Comparison of ENCODE assay signal across 9 cellular contexts in the genomic region with DNA sequence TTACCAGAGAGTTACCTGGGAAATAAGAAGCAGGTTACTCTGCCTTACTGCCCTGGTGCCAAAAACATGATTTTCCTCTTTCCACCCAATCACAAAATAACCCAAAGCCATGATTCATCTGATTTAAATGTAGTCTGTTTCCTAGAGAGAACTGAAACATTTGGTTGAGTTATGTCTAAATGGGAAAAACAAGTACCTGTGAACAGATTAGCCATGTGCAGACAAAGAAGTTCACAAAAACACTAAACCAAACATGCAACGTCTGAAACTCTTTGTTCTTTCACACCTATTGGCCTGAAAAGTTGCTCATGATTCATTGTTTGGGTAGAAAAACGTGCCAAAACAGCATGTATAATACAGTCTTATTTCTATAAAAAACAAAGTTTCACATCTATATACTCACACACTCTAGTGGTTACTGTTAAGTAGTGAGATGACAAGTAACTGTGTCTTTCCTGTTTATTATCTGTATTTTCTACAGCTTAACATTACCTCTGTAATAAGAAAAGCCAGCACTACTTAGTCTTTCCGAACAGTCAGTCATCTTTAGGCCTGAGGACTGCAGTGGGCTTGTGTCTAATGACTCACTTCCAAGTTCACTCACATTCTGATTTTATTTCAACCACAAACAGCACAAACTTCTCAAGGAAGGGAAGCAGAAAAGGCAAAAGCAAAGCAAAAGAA. TPM values are rescaled to one million over a fixed set of nuclear protein-coding genes. Genes with fewer than 3 reads are reported as not detected.
DNase-seq lines count a peak whose midpoint lies in the region; ATAC-seq and TF ChIP-seq lines count a peak whose summit lies in the region.
"Had no signal": no experiment of that assay in that cellular context is flagged by ENCODE, and none has a peak within 500 bp of the region (broad histone marks: within the 10 kb centered on the region; RNA-seq: fewer than 3 reads in every experiment).

No MANE protein-coding gene starts in this region.

- peaks cover 8 to 34% (median 11%) of the 10 kb centered on the region in 4 donors for H3K4me1 Mint-ChIP-seq in CD4-positive, CD25-positive, alpha-beta regulatory T cell
- H3K4me1 Mint-ChIP-seq in natural killer cell = no peaks in the 10 kb centered on the region

- H3K9me3 ChIP-seq in CD4-positive, CD25-positive, alpha-beta regulatory T cell (ENCODE audit: control insufficient read depth in 2 of 2, low read length in 2 of 2) = no peaks in the 10 kb centered on the region
- no peaks in the 10 kb centered on the region for H3K9me3 ChIP-seq in thyroid gland

- WGBS in thyroid gland, 2 donors = 49 to 53% methylated on average over 3 of the region's 3 CpGs

- no peaks in the 10 kb centered on the region for H3K27me3 ChIP-seq in CD4-positive, CD25-positive, alpha-beta regulatory T cell (ENCODE audit: control insufficient read depth, insufficient read depth, low read length)
- no peaks in the 10 kb centered on the region for H3K27me3 ChIP-seq in thyroid gland
- H3K27me3 ChIP-seq: cardiac muscle cell had no signal

- peak overlapping the region; percentile 64 to 83 (median 69) for H3K27ac Mint-ChIP-seq in CD4-positive, CD25-positive, alpha-beta regulatory T cell
- no peak overlapping the region for H3K27ac Mint-ChIP-seq in natural killer cell

- peak overlapping the region; percentile 8 for H3K27ac ChIP-seq in CD4-positive, CD25-positive, alpha-beta regulatory T cell (ENCODE audit: insufficient read depth, low read length, poor library complexity, severe bottlenecking)
- H3K27ac ChIP-seq in thyroid gland = peak overlapping the region; percentile 14 to 71 (median 47)
- H3K27ac ChIP-seq: cardiac muscle cell had no signal

- H3K9me3 Mint-ChIP-seq in CD4-positive, CD25-positive, alpha-beta regulatory T cell = peaks cover 0 to 2% (median 0%) of the 10 kb centered on the region in 7 donors
- H3K9me3 Mint-ChIP-seq in natural killer cell = no peaks in the 10 kb centered on the region

- intact Hi-C loops in thyroid gland (cut with DNase I) = no loop called here
- intact Hi-C loops in natural killer cell (cut with micrococcal nuclease) = no loop called here

- TF ChIP-seq POLR2A in thyroid gland (IDR thresholded peaks at IDR 0.05) = no peak

- peak overlapping the region in 1 of 4 donors; percentile 22 for H3K4me3 Mint-ChIP-seq in CD4-positive, CD25-positive, alpha-beta regulatory T cell
- no peak overlapping the region for H3K4me3 Mint-ChIP-seq in natural killer cell

- TF ChIP-seq CTCF in thyroid gland (IDR thresholded peaks at IDR 0.05) (peak in 1 of 6 experiments; percentile 7), natural killer cell (IDR thresholded peaks at IDR 0.05) (no peak)

- no peaks in the 10 kb centered on the region for H3K36me3 Mint-ChIP-seq in CD4-positive, CD25-positive, alpha-beta regulatory T cell
- no peaks in the 10 kb centered on the region for H3K36me3 Mint-ChIP-seq in natural killer cell

- DNase-seq in CD4-positive, CD25-positive, alpha-beta regulatory T cell = peak in 1 of 3 donors; percentile 53
- DNase-seq in thyroid gland = peak in 1 of 2 donors; percentile 2
- no peak for DNase-seq in NCI-H187 (lab: John Stamatoyannopoulos, UW)
- no peak for DNase-seq in natural killer cell
- DNase-seq in middle frontal gyrus (ENCODE audit: extremely low spot score, low spot score) = no peak

- H3K27me3 Mint-ChIP-seq in CD4-positive, CD25-positive, alpha-beta regulatory T cell = no peaks in the 10 kb centered on the region
- H3K27me3 Mint-ChIP-seq in natural killer cell (ENCODE audit: low read depth in 2 of 2) = no peaks in the 10 kb centered on the region

- H3K4me3 ChIP-seq in CD4-positive, CD25-positive, alpha-beta regulatory T cell (ENCODE audit: low read depth, low read length) = no peak overlapping the region
- no peak overlapping the region for H3K4me3 ChIP-seq in thyroid gland (replicated peaks in 1 of 3)
- H3K4me3 ChIP-seq: cardiac muscle cell had no signal

- H3K36me3 ChIP-seq in CD4-positive, CD25-positive, alpha-beta regulatory T cell (ENCODE audit: control insufficient read depth, insufficient read depth, low read length) = no peaks in the 10 kb centered on the region
- H3K36me3 ChIP-seq in thyroid gland = peaks cover 0 to 6% of the 10 kb centered on the region in 2 donors

- H3K4me1 ChIP-seq in CD4-positive, CD25-positive, alpha-beta regulatory T cell (ENCODE audit: control insufficient read depth, insufficient read depth, low read length, poor library complexity, severe bottlenecking) = peaks cover 4% of the 10 kb centered on the region
- H3K4me1 ChIP-seq in thyroid gland = peaks cover 18 to 22% of the 10 kb centered on the region in 2 donors

- ATAC-seq in CD4-positive, CD25-positive, alpha-beta regulatory T cell (ENCODE audit: low read depth in 2 of 2) = peak; percentile 57
- peak; percentile 83 for ATAC-seq in GM19468 (IDR thresholded peaks at IDR 0.05; ENCODE audit: extremely low read depth, unreplicated experiment)
- ATAC-seq in HG03558 (IDR thresholded peaks at IDR 0.05; ENCODE audit: extremely low read depth, unreplicated experiment) = peak; percentile 65
- peak; percentile 26 for ATAC-seq in esophagus mucosa
- ATAC-seq in natural killer cell = no peak

RNA-seq across cellular contexts. Expression of gene FAM174B, which starts 30.1 kb away (rescaled TPM):
- total RNA-seq in CD4-positive, CD25-positive, alpha-beta regulatory T cell = 4.1 TPM
- polyA plus RNA-seq in CD4-positive, CD25-positive, alpha-beta regulatory T cell = 10 to 100 TPM in 3 of 4 donors, 1 to 10 TPM in 1; 8.4 to 15.1 (median 13.1) TPM
- total RNA-seq in esophagus mucosa = 4.3 TPM
- total RNA-seq in thyroid gland = 10 to 100 TPM; 51.9 to 69.4 (median 61.4) TPM
- total RNA-seq in natural killer cell = 1 to 10 TPM in 1 of 3 donors, under 1 TPM in 2; 0.68 to 2.6 (median 0.88) TPM

Comparison
In these comparisons a context has a peak if more than half of its experiments do, and no peak if none do; other contexts are left out.
1. ATAC-seq: peak in CD4-positive, CD25-positive, alpha-beta regulatory T cell (2 of 2), GM19468 (single experiment), HG03558 (single experiment) and esophagus mucosa (single experiment); none in natural killer cell (0 of 3).
2. H3K27ac Mint-ChIP-seq: peak in CD4-positive, CD25-positive, alpha-beta regulatory T cell (3 of 3); none in natural killer cell (0 of 2).
3. RNA of gene FAM174B, which starts 30.1 kb away (total RNA-seq): 51.9 to 69.4 TPM in thyroid gland; 4.3 TPM in esophagus mucosa (single experiment), 4.1 TPM in CD4-positive, CD25-positive, alpha-beta regulatory T cell (single experiment) and 0.68 to 2.6 TPM in natural killer cell; every median in the first group is over 10 times any median in the second.